ENCODE assay signal across 12 cellular contexts in genomic region chr4:48139688-48140087, GRCh38. TPM values are rescaled to one million over a fixed set of nuclear protein-coding genes. Genes with fewer than 3 reads are reported as not detected.
DNase-seq lines count a peak whose midpoint lies in the region; ATAC-seq and TF ChIP-seq lines count a peak whose summit lies in the region.
"Had no signal": no experiment of that assay in that cellular context is flagged by ENCODE, and none has a peak within 500 bp of the region (broad histone marks: within the 10 kb centered on the region; RNA-seq: fewer than 3 reads in every experiment).

No MANE protein-coding gene starts in this region.

- H3K36me3 Mint-ChIP-seq in activated naive CD8-positive, alpha-beta T cell, result no peaks in the 10 kb centered on the region
- peaks cover 8% of the 10 kb centered on the region for H3K36me3 Mint-ChIP-seq in type B pancreatic cell

- TF ChIP-seq POLR2A in NB4 (IDR thresholded peaks at IDR 0.05; ENCODE audit: extremely low read depth, insufficient read length), result no peak

- no peak overlapping the region for H3K4me3 ChIP-seq in NB4 (ENCODE audit: low read depth, low read length)
- H3K4me3 ChIP-seq: ascending aorta had no signal

- no peak overlapping the region for H3K4me3 Mint-ChIP-seq in activated naive CD8-positive, alpha-beta T cell
- no peak overlapping the region for H3K4me3 Mint-ChIP-seq in type B pancreatic cell

- DNase-seq in activated CD4-positive, alpha-beta T cell treated with anti-CD3 and anti-CD28 coated beads for 4 hours, result peak; percentile 25 to 34
- DNase-seq in activated CD4-positive, alpha-beta T cell treated with anti-CD3 and anti-CD28 coated beads, Interleukin-2, amount 50 U/mL, for 48 hours, result no peak
- DNase-seq in NB4 (ENCODE audit: low read depth), result peak; percentile 34
- DNase-seq in myocyte (ENCODE audit: low read depth), result peak; percentile 23
- no peak for DNase-seq in type B pancreatic cell (ENCODE audit: extremely low spot score, unreplicated experiment)
- no peak for DNase-seq in HCEC 1CT
- no peak for DNase-seq in left colon
- DNase-seq: glutamatergic neuron; NCI-H187 treated with DMSO at 0.1 percent for 48 hours; stimulated activated CD4-positive, alpha-beta T cell treated with anti-CD3 and anti-CD28 coated beads, Interleukin-1b, Interleukin-23, amount 100 ng/mL, for 48 hours had no signal

- intact Hi-C loops in left colon (cut with DNase I, micrococcal nuclease), result no loop called here

- H3K9me3 Mint-ChIP-seq in activated naive CD8-positive, alpha-beta T cell (ENCODE audit: low read depth), result no peaks in the 10 kb centered on the region
- H3K9me3 Mint-ChIP-seq in type B pancreatic cell, result peaks cover 4% of the 10 kb centered on the region

- no peaks in the 10 kb centered on the region for H3K27me3 Mint-ChIP-seq in activated naive CD8-positive, alpha-beta T cell
- no peaks in the 10 kb centered on the region for H3K27me3 Mint-ChIP-seq in type B pancreatic cell

- no peak for TF ChIP-seq CTCF in NB4 (IDR thresholded peaks at IDR 0.05; ENCODE audit: low read depth, low read length)
- no peak for TF ChIP-seq CTCF in type B pancreatic cell (conservative IDR thresholded peaks at IDR 0.05)

- H3K4me1 Mint-ChIP-seq in activated naive CD8-positive, alpha-beta T cell (ENCODE audit: low read depth), result peaks cover 62% of the 10 kb centered on the region
- no peaks in the 10 kb centered on the region for H3K4me1 Mint-ChIP-seq in type B pancreatic cell (ENCODE audit: unreplicated experiment)

- peak overlapping the region; percentile 93 for H3K27ac Mint-ChIP-seq in activated naive CD8-positive, alpha-beta T cell
- H3K27ac Mint-ChIP-seq in type B pancreatic cell, result no peak overlapping the region

- ATAC-seq in left colon, result no peak

RNA-seq across cellular contexts. Expression of gene TXK, which starts 5.6 kb away (rescaled TPM):
- total RNA-seq in myocyte, result 1.1 and 2.7 TPM in 2 replicates
- polyA plus RNA-seq in myocyte (2012), result 0.81 TPM
- total RNA-seq in type B pancreatic cell (ENCODE audit: low replicate concordance), result 1.3 and 2.2 TPM in 2 replicates
- total RNA-seq in left colon, result 1 to 10 TPM in 1 of 2 donors, under 1 TPM in 1; 0.55 to 1.8 TPM
- total RNA-seq: ascending aorta had no signal

Comparison
In these comparisons a context has a peak if more than half of its experiments do, and no peak if none do; other contexts are left out.
1. DNase-seq: peak in activated CD4-positive, alpha-beta T cell treated with anti-CD3 and anti-CD28 coated beads for 4 hours (2 of 2), NB4 (single experiment) and myocyte (single experiment); none in activated CD4-positive, alpha-beta T cell treated with anti-CD3 and anti-CD28 coated beads, Interleukin-2, amount 50 U/mL, for 48 hours (0 of 2), type B pancreatic cell (single experiment), HCEC 1CT (single experiment) and left colon (0 of 2).